Comparison of ENCODE assay signal across 8 cellular contexts in the genomic region with DNA sequence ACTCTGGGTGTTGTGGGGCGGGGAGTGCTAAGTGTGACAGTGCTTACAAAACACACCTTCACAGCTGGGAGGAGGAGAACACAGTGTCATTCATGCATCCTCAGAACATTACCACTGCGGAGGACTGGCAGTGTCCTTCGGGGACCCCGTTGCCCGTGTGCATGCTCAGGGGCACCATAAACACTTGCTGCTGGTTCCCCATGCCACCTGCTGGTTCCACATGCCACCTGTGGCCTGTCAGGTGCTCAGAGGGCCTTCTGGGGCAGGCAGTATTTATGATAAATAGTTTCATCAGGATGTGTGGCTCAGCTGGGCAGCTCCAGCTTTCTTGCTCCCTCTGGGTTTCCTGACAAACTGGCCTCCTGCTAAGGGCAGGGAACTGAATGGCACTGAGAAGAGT.
"Had no signal": no experiment of that assay in that cellular context is flagged by ENCODE, and none has a peak within 500 bp of the region (broad histone marks: within the 10 kb centered on the region; RNA-seq: fewer than 3 reads in every experiment).

No MANE protein-coding gene starts in this region.

- H3K9me3 Mint-ChIP-seq: activated naive CD4-positive, alpha-beta T cell treated with anti-CD3 and anti-CD28 coated beads for 36 hours; T-helper 1 cell treated with Interleukin-12 subunit alpha and Interleukin-12 subunit beta and Interleukin-4 antibody, amounts not matched to agents 30 μg/mL and 1 μg/mL, for 36 hours; type B pancreatic cell had no signal

- ATAC-seq: activated CD8-positive, alpha-beta T cell treated with anti-CD3 and anti-CD28 coated beads, Interleukin-2, amount 10 ng/mL, durations not matched to agents 7 days and 5 days; SK-N-SH treated with all-trans-retinoic acid at 6 μM for 48 hours had no signal

- H2AFZ ChIP-seq: parathyroid adenoma had no signal

- H3K4me3 Mint-ChIP-seq: activated CD8-positive, alpha-beta T cell treated with anti-CD3 and anti-CD28 coated beads, Interleukin-2, amount 10 ng/mL, durations not matched to agents 7 days and 5 days; activated naive CD4-positive, alpha-beta T cell treated with anti-CD3 and anti-CD28 coated beads for 36 hours; T-helper 1 cell treated with Interleukin-12 subunit alpha and Interleukin-12 subunit beta and Interleukin-4 antibody, amounts not matched to agents 30 μg/mL and 1 μg/mL, for 36 hours; type B pancreatic cell had no signal

- H3K9ac ChIP-seq: parathyroid adenoma had no signal

- H3K36me3 Mint-ChIP-seq: type B pancreatic cell had no signal

- DNase-seq: activated CD4-positive, alpha-beta T cell treated with anti-CD3 and anti-CD28 coated beads for 48 hours; activated CD8-positive, alpha-beta T cell treated with anti-CD3 and anti-CD28 coated beads, Interleukin-2, amount 10 ng/mL, durations not matched to agents 7 days and 5 days; activated naive CD4-positive, alpha-beta T cell treated with anti-CD3 and anti-CD28 coated beads for 36 hours; small intestine had no signal

- H3K27ac Mint-ChIP-seq: activated CD8-positive, alpha-beta T cell treated with anti-CD3 and anti-CD28 coated beads, Interleukin-2, amount 10 ng/mL, durations not matched to agents 7 days and 5 days; activated naive CD4-positive, alpha-beta T cell treated with anti-CD3 and anti-CD28 coated beads for 36 hours; T-helper 1 cell treated with Interleukin-12 subunit alpha and Interleukin-12 subunit beta and Interleukin-4 antibody, amounts not matched to agents 30 μg/mL and 1 μg/mL, for 36 hours; type B pancreatic cell had no signal

- H3K27ac ChIP-seq: parathyroid adenoma had no signal
